In genomic region chr16:79143026-79143425, GRCh38 we compare ENCODE assay signal across 1 cellular context.
TF ChIP-seq lines count a peak whose summit lies in the region.

No MANE protein-coding gene starts in this region.

TF ChIP-seq in GM23338, 12 proteins besides CTCF, POLR2A, EP300 and RAD21:
- TF ChIP-seq ZNF462 (CRISPR knock-in tag; IDR thresholded peaks at IDR 0.05) (no peak), EZH2phosphoT487 (IDR thresholded peaks at IDR 0.05; ENCODE audit: unreplicated experiment) (no peak), JUNB (IDR thresholded peaks at IDR 0.05; ENCODE audit: unreplicated experiment) (no peak), POLR2AphosphoS5 (IDR thresholded peaks at IDR 0.05; ENCODE audit: low read depth) (no peak), CREB1 (CRISPR knock-in tag; IDR thresholded peaks at IDR 0.05; ENCODE audit: low read depth) (no peak), ETS1 (IDR thresholded peaks at IDR 0.05) (no peak)
